In genomic region chr1:203273869-203274602, GRCh38 we compare ENCODE assay signal across 8 cellular contexts. TPM values are rescaled to one million over a fixed set of nuclear protein-coding genes. Genes with fewer than 3 reads are reported as not detected.
A peak's percentile ranks its signal among the peaks of the same experiment; 100 is the strongest.
DNase-seq lines count a peak whose midpoint lies in the region; ATAC-seq and TF ChIP-seq lines count a peak whose summit lies in the region.

No MANE protein-coding gene starts in this region.

- no peak overlapping the region for H2AFZ ChIP-seq in DND-41 (ENCODE audit: low read depth, low read length)

- ATAC-seq in DND-41 (ENCODE audit: insufficient read depth, low read depth), result no peak
- peak; percentile 3 for ATAC-seq in HG03064 (IDR thresholded peaks at IDR 0.05; ENCODE audit: low read depth, unreplicated experiment)
- ATAC-seq in mucosa of descending colon, result peak; percentile 19
- no peak for ATAC-seq in HG02852 (IDR thresholded peaks at IDR 0.05; ENCODE audit: unreplicated experiment)
- ATAC-seq in GM21528 (IDR thresholded peaks at IDR 0.05; ENCODE audit: low FRiP score, unreplicated experiment), result no peak

- H3K9ac ChIP-seq in DND-41 (ENCODE audit: low read depth, low read length), result no peak overlapping the region

- H3K79me2 ChIP-seq in DND-41 (ENCODE audit: insufficient read depth, low read length), result no peaks in the 10 kb centered on the region

- no peaks in the 10 kb centered on the region for H3K27me3 ChIP-seq in DND-41 (ENCODE audit: insufficient read depth, low read length, poor library complexity)

- no peak overlapping the region for H3K4me2 ChIP-seq in DND-41 (ENCODE audit: insufficient read depth, low read length)

- no peaks in the 10 kb centered on the region for H3K9me3 ChIP-seq in DND-41 (ENCODE audit: insufficient read depth, low read length, severe bottlenecking)
- no peaks in the 10 kb centered on the region for H3K9me3 ChIP-seq in mucosa of descending colon

- H3K4me1 ChIP-seq in DND-41 (ENCODE audit: insufficient read depth, low read length) (peaks cover 54% of the 10 kb centered on the region), mucosa of descending colon (ENCODE audit: low read depth) (peaks cover 41% of the 10 kb centered on the region)

- peak overlapping the region; percentile 55 for H3K27ac ChIP-seq in DND-41 (ENCODE audit: low read length)

- no peaks in the 10 kb centered on the region for H4K20me1 ChIP-seq in DND-41 (ENCODE audit: insufficient read depth, low read length)

- H3K36me3 ChIP-seq in DND-41 (ENCODE audit: insufficient read depth, low read length), result no peaks in the 10 kb centered on the region
- H3K36me3 ChIP-seq in mucosa of descending colon (ENCODE audit: low read depth), result no peaks in the 10 kb centered on the region

- H3K4me3 ChIP-seq in DND-41 (ENCODE audit: low read depth in 1 of 2, low read length in 2 of 2) (no peak overlapping the region), mucosa of descending colon (no peak overlapping the region)

- TF ChIP-seq CTCF in DND-41 (IDR thresholded peaks at IDR 0.05; ENCODE audit: borderline replicate concordance, extremely low read depth, low read length, poor library complexity, severe bottlenecking), result no peak
- TF ChIP-seq CTCF in mucosa of descending colon (IDR thresholded peaks at IDR 0.05), result no peak

- intact Hi-C loops in mucosa of descending colon (cut with DNase I, micrococcal nuclease), result loop anchor here (5.0 to 10.0 kb wide), 4 partner anchors 58 to 211 kb away; no protein-coding TSS in a partner anchor

- DNase-seq in DND-41 (no peak), amygdala (lab: John Stamatoyannopoulos, UW) (peak in 31 of 56 donors; percentile 27 to 68 (median 49)), mucosa of descending colon (peak; percentile 57 to 82 (median 65)), HT-29 (ENCODE audit: low spot score) (no peak), EL (no peak)

RNA-seq across cellular contexts. Expression of gene BTG2, which starts 31.3 kb away (rescaled TPM):
- total RNA-seq in mucosa of descending colon, result 100 to 1,000 TPM in 1 of 3 donors, 10 to 100 TPM in 2; 65.7 to 406 (median 69.1) TPM
- total RNA-seq in HT-29 (2014; rRNA removed; shearing (Covaris generic)), result 103 and 116 TPM in 2 replicates

RNA-seq across cellular contexts. Expression of gene CHIT1, which starts 44.6 kb away (rescaled TPM):
- under 1 TPM in 2 of 3 donors, not detected in 1; 0.13 to 0.96 TPM for total RNA-seq in mucosa of descending colon
- total RNA-seq in HT-29 (2014; rRNA removed; shearing (Covaris generic)), result not detected in 2 replicates

Comparison
In these comparisons a context has a peak if more than half of its experiments do, and no peak if none do; other contexts are left out.
1. ATAC-seq: peak in HG03064 (single experiment) and mucosa of descending colon (single experiment); none in DND-41 (single experiment), HG02852 (single experiment) and GM21528 (single experiment).
2. DNase-seq: peak in amygdala (31 of 56) and mucosa of descending colon (3 of 3); none in DND-41 (single experiment), HT-29 (single experiment) and EL (single experiment).